ENCODE assay signal across 8 cellular contexts in genomic region chr19:18469245-18470107, GRCh38. TPM values are rescaled to one million over a fixed set of nuclear protein-coding genes. Genes with fewer than 3 reads are reported as not detected.
DNase-seq lines count a peak whose midpoint lies in the region; ATAC-seq, FAIRE-seq and TF ChIP-seq lines count a peak whose summit lies in the region.

No MANE protein-coding gene starts in this region.

- WGBS in prostate gland, result 68% methylated on average over 30 of the region's 30 CpGs

- in situ Hi-C loops in ACHN (cut with HindIII; ENCODE audit: low pct_ligation_motif_present, low pct_unique_long_range_greater_than_20kb, low sequenced_read_pairs), result no loop called here

- TF ChIP-seq CTCF in RWPE2 (IDR thresholded peaks at IDR 0.05; ENCODE audit: poor library complexity, severe bottlenecking) (peak; percentile 55), prostate gland (IDR thresholded peaks at IDR 0.05) (peak; percentile 41 to 69 (median 64))

- no peak overlapping the region for H3K4me3 ChIP-seq in RWPE2 (ENCODE audit: severe bottlenecking)
- H3K4me3 ChIP-seq in prostate gland, result no peak overlapping the region

- peaks cover 26% of the 10 kb centered on the region for H3K36me3 ChIP-seq in RWPE2 (ENCODE audit: low read depth)
- H3K36me3 ChIP-seq in prostate gland, result no peaks in the 10 kb centered on the region

- TF ChIP-seq POLR2A in prostate gland (IDR thresholded peaks at IDR 0.05), result no peak

- intact Hi-C loops in head of caudate nucleus (cut with DNase I) (loop anchor here (10.0 kb wide), 3 partner anchors 55 to 375 kb away; partner anchors contain the start of genes ELL and REX1BD), prostate gland (cut with DNase I) (no loop called here)

- peak; percentile 30; the same call in 2 of the 3 replicates for ATAC-seq in RWPE2 (ENCODE audit: low read depth)

- no peaks in the 10 kb centered on the region for H3K27me3 ChIP-seq in RWPE2 (ENCODE audit: insufficient read depth, poor library complexity, severe bottlenecking)
- H3K27me3 ChIP-seq in prostate gland (replicated peaks; ENCODE audit: insufficient read depth), result no peaks in the 10 kb centered on the region

- H3K9me3 ChIP-seq in RWPE2 (ENCODE audit: severe bottlenecking) (no peaks in the 10 kb centered on the region), prostate gland (no peaks in the 10 kb centered on the region)

- no peaks in the 10 kb centered on the region for H3K4me1 ChIP-seq in RWPE2 (ENCODE audit: insufficient read depth, poor library complexity, severe bottlenecking)
- peaks cover 9% of the 10 kb centered on the region for H3K4me1 ChIP-seq in prostate gland (replicated peaks)

- H3K27ac ChIP-seq in RWPE2 (ENCODE audit: poor library complexity, severe bottlenecking), result no peak overlapping the region
- no peak overlapping the region for H3K27ac ChIP-seq in prostate gland

- FAIRE-seq in GM19239 (lab: Jason Lieb, UNC), result peak; percentile 68

- DNase-seq in ACHN, result peak; percentile 87
- peak; percentile 58 for DNase-seq in GM19239 (ENCODE audit: insufficient read length, low spot score)
- DNase-seq in RWPE2 (ENCODE audit: low spot score), result no peak
- peak in 3 of 4 experiments; percentile 27 to 55 (median 51) for DNase-seq in activated naive CD4-positive, alpha-beta T cell (lab: John Stamatoyannopoulos, UW)
- peak in 39 of 42 donors; percentile 30 to 83 (median 63) for DNase-seq in head of caudate nucleus
- DNase-seq in prostate gland (ENCODE audit: low spot score), result no peak
- no peak for DNase-seq in LoVo (ENCODE audit: low spot score)
- DNase-seq in NCI-H1048 (lab: John Stamatoyannopoulos, UW), result no peak

RNA-seq across cellular contexts. Expression of gene ISYNA1, which starts 31.5 kb away (rescaled TPM):
- 100 to 1,000 TPM in 1 of 2 donors, 10 to 100 TPM in 1; 71.6 to 690 TPM for total RNA-seq in prostate gland

RNA-seq across cellular contexts. Expression of gene SSBP4, which starts 50.3 kb away (rescaled TPM):
- total RNA-seq in prostate gland, result 100 to 1,000 TPM in 1 of 2 donors, 10 to 100 TPM in 1; 71.5 to 120 TPM

RNA-seq across cellular contexts. Expression of gene ELL, which starts 52.4 kb away (rescaled TPM):
- 10 to 100 TPM; 10.7 to 44.4 TPM for total RNA-seq in prostate gland

Comparison
In these comparisons a context has a peak if more than half of its experiments do, and no peak if none do; other contexts are left out.
1. DNase-seq: peak in ACHN (single experiment), GM19239 (single experiment), activated naive CD4-positive, alpha-beta T cell (3 of 4) and head of caudate nucleus (39 of 42); none in RWPE2 (single experiment), prostate gland (single experiment), LoVo (single experiment) and NCI-H1048 (single experiment).